In genomic region chr1:33390550-33390949, GRCh38 we compare ENCODE assay signal across 1 cellular context.
TF ChIP-seq lines count a peak whose summit lies in the region.

No MANE protein-coding gene starts in this region.

TF ChIP-seq in WTC11, 78 proteins besides CTCF, POLR2A, EP300 and RAD21:
- TF ChIP-seq OVOL2 (CRISPR knock-in tag; IDR thresholded peaks at IDR 0.05; ENCODE audit: borderline replicate concordance) (no peak), TEAD1 (CRISPR knock-in tag; IDR thresholded peaks at IDR 0.05) (no peak), CDX4 (CRISPR knock-in tag; IDR thresholded peaks at IDR 0.05; ENCODE audit: borderline replicate concordance) (no peak), ZNF416 (CRISPR knock-in tag; IDR thresholded peaks at IDR 0.05) (no peak), FOXJ3 (CRISPR knock-in tag; IDR thresholded peaks at IDR 0.05; ENCODE audit: borderline replicate concordance) (no peak), ESRRA (CRISPR knock-in tag; IDR thresholded peaks at IDR 0.05; ENCODE audit: borderline replicate concordance) (no peak), GRHL2 (CRISPR knock-in tag; IDR thresholded peaks at IDR 0.05; ENCODE audit: insufficient replicate concordance, severe bottlenecking) (no peak), ARID4B (CRISPR knock-in tag; IDR thresholded peaks at IDR 0.05; ENCODE audit: borderline replicate concordance) (no peak), SMAD4 (CRISPR knock-in tag; IDR thresholded peaks at IDR 0.05) (no peak), ELF4 (CRISPR knock-in tag; IDR thresholded peaks at IDR 0.05; ENCODE audit: low read depth) (no peak), SOX15 (CRISPR knock-in tag; IDR thresholded peaks at IDR 0.05) (no peak), FOXP1 (CRISPR knock-in tag; IDR thresholded peaks at IDR 0.05; ENCODE audit: borderline replicate concordance) (no peak), TCF7 (CRISPR knock-in tag; IDR thresholded peaks at IDR 0.05; ENCODE audit: low read depth) (no peak), FOXK1 (CRISPR knock-in tag; IDR thresholded peaks at IDR 0.05) (no peak), EMX1 (CRISPR knock-in tag; IDR thresholded peaks at IDR 0.05) (no peak), E2F5 (CRISPR knock-in tag; IDR thresholded peaks at IDR 0.05) (no peak), PRDM15 (CRISPR knock-in tag; IDR thresholded peaks at IDR 0.05) (no peak)
- TF ChIP-seq, protein P1, sequence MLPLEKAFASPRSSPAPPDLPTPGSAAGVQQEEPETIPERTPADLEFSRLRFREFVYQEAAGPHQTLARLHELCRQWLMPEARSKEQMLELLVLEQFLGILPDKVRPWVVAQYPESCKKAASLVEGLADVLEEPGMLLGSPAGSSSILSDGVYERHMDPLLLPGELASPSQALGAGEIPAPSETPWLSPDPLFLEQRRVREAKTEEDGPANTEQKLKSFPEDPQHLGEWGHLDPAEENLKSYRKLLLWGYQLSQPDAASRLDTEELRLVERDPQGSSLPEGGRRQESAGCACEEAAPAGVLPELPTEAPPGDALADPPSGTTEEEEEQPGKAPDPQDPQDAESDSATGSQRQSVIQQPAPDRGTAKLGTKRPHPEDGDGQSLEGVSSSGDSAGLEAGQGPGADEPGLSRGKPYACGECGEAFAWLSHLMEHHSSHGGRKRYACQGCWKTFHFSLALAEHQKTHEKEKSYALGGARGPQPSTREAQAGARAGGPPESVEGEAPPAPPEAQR (CRISPR knock-in tag; IDR thresholded peaks at IDR 0.05) = no peak
- TF ChIP-seq, protein P2, sequence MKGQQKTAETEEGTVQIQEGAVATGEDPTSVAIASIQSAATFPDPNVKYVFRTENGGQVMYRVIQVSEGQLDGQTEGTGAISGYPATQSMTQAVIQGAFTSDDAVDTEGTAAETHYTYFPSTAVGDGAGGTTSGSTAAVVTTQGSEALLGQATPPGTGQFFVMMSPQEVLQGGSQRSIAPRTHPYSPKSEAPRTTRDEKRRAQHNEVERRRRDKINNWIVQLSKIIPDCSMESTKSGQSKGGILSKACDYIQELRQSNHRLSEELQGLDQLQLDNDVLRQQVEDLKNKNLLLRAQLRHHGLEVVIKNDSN (CRISPR knock-in tag; IDR thresholded peaks at IDR 0.05) = no peak
- TF ChIP-seq, protein P3, sequence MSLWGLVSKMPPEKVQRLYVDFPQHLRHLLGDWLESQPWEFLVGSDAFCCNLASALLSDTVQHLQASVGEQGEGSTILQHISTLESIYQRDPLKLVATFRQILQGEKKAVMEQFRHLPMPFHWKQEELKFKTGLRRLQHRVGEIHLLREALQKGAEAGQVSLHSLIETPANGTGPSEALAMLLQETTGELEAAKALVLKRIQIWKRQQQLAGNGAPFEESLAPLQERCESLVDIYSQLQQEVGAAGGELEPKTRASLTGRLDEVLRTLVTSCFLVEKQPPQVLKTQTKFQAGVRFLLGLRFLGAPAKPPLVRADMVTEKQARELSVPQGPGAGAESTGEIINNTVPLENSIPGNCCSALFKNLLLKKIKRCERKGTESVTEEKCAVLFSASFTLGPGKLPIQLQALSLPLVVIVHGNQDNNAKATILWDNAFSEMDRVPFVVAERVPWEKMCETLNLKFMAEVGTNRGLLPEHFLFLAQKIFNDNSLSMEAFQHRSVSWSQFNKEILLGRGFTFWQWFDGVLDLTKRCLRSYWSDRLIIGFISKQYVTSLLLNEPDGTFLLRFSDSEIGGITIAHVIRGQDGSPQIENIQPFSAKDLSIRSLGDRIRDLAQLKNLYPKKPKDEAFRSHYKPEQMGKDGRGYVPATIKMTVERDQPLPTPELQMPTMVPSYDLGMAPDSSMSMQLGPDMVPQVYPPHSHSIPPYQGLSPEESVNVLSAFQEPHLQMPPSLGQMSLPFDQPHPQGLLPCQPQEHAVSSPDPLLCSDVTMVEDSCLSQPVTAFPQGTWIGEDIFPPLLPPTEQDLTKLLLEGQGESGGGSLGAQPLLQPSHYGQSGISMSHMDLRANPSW (CRISPR knock-in tag; conservative IDR thresholded peaks at IDR 0.05; ENCODE audit: low read depth) = no peak
